8 cellular contexts compared by ENCODE assay signal in genomic region chr3:184260571-184261269, GRCh38. TPM values are rescaled to one million over a fixed set of nuclear protein-coding genes. Genes with fewer than 3 reads are reported as not detected.
DNase-seq lines count a peak whose midpoint lies in the region; ATAC-seq and TF ChIP-seq lines count a peak whose summit lies in the region.

No MANE protein-coding gene starts in this region.

- in situ Hi-C loops in ACHN (cut with HindIII; ENCODE audit: low pct_ligation_motif_present, low pct_unique_long_range_greater_than_20kb, low sequenced_read_pairs) = no loop called here

- no peaks in the 10 kb centered on the region for H3K9me3 ChIP-seq in CD8-positive, alpha-beta memory T cell (ENCODE audit: low read length)

- peaks cover 23% of the 10 kb centered on the region for H3K4me1 ChIP-seq in CD8-positive, alpha-beta memory T cell (ENCODE audit: insufficient read depth, low read length)

- no peak overlapping the region for H3K27ac ChIP-seq in CD8-positive, alpha-beta memory T cell (ENCODE audit: low read depth, low read length)

- no peak for DNase-seq in CD8-positive, alpha-beta memory T cell
- DNase-seq in astrocyte of the hippocampus (ENCODE audit: low read depth, low spot score) = peak; percentile 21
- DNase-seq in mesothelial cell of epicardium (ENCODE audit: low spot score in 2 of 2, unreplicated experiment in 2 of 2) = no peak
- DNase-seq in ACHN = no peak
- DNase-seq in NK-92 (lab: John Stamatoyannopoulos, UW; ENCODE audit: unreplicated experiment) = no peak

- ATAC-seq in GM18858 (IDR thresholded peaks at IDR 0.05; ENCODE audit: unreplicated experiment) (no peak), HG02840 (IDR thresholded peaks at IDR 0.05; ENCODE audit: low FRiP score, unreplicated experiment) (no peak)

- H3K36me3 ChIP-seq in CD8-positive, alpha-beta memory T cell (ENCODE audit: insufficient read depth, low read length) = no peaks in the 10 kb centered on the region

- peaks cover 17 to 26% of the 10 kb centered on the region in 2 donors for H3K27me3 Mint-ChIP-seq in CD8-positive, alpha-beta memory T cell
- H3K27me3 Mint-ChIP-seq in IgD-negative memory B cell = peaks cover 29% of the 10 kb centered on the region
- H3K27me3 Mint-ChIP-seq in mesothelial cell of epicardium (ENCODE audit: low read depth) = peaks cover 78% of the 10 kb centered on the region

- peaks cover 17 to 29% (median 18%) of the 10 kb centered on the region in 3 donors for H3K4me1 Mint-ChIP-seq in CD8-positive, alpha-beta memory T cell
- H3K4me1 Mint-ChIP-seq in IgD-negative memory B cell (peaks cover 8 to 13% (median 12%) of the 10 kb centered on the region in 3 donors), mesothelial cell of epicardium (peaks cover 15% of the 10 kb centered on the region)

- H3K27ac Mint-ChIP-seq in CD8-positive, alpha-beta memory T cell = peak overlapping the region; percentile 42 to 90 (median 69)
- H3K27ac Mint-ChIP-seq in IgD-negative memory B cell (peak overlapping the region in 1 of 3 donors; percentile 28), mesothelial cell of epicardium (no peak overlapping the region)

- no peak for TF ChIP-seq CTCF in mesothelial cell of epicardium (IDR thresholded peaks at IDR 0.05; ENCODE audit: unreplicated experiment)

- peaks cover 0 to 1% (median 0%) of the 10 kb centered on the region in 3 donors for H3K36me3 Mint-ChIP-seq in CD8-positive, alpha-beta memory T cell
- peaks cover 4% of the 10 kb centered on the region for H3K36me3 Mint-ChIP-seq in IgD-negative memory B cell
- peaks cover 14% of the 10 kb centered on the region for H3K36me3 Mint-ChIP-seq in mesothelial cell of epicardium

- H3K4me3 Mint-ChIP-seq in CD8-positive, alpha-beta memory T cell = peak overlapping the region; percentile 79 to 93 (median 90)
- H3K4me3 Mint-ChIP-seq in IgD-negative memory B cell (peak overlapping the region; percentile 68 to 94 (median 84)), mesothelial cell of epicardium (peak overlapping the region; percentile 65)

- peaks cover 20% of the 10 kb centered on the region for H3K27me3 ChIP-seq in CD8-positive, alpha-beta memory T cell (ENCODE audit: insufficient read depth, low read length, poor library complexity, severe bottlenecking)

- POLR2A ChIA-PET in CD8-positive, alpha-beta memory T cell (lab: Charles Lee) = interaction anchor here (0.6 kb wide), 1 partner anchor 26 kb away, joined by 7 read pairs; no protein-coding TSS in a partner anchor

- H3K4me3 ChIP-seq in CD8-positive, alpha-beta memory T cell (ENCODE audit: low read length) = peak overlapping the region; percentile 51

- CTCF ChIA-PET in CD8-positive, alpha-beta memory T cell (lab: Charles Lee) = interaction anchor here (1.0 to 3.0 kb wide), 4 partner anchors 8 to 33 kb away, joined by 3 to 13 read pairs (median 6); partner anchors contain the start of gene EEF1AKMT4

- H3K9me3 Mint-ChIP-seq in CD8-positive, alpha-beta memory T cell = no peaks in the 10 kb centered on the region
- H3K9me3 Mint-ChIP-seq in IgD-negative memory B cell (no peaks in the 10 kb centered on the region), mesothelial cell of epicardium (no peaks in the 10 kb centered on the region)

RNA-seq across cellular contexts. Expression of gene CAMK2N2, which starts 0.6 kb away (rescaled TPM):
- total RNA-seq in CD8-positive, alpha-beta memory T cell = under 1 TPM; 0.66 to 0.77 TPM
- polyA plus RNA-seq in CD8-positive, alpha-beta memory T cell = not detected
- not detected for polyA plus RNA-seq in IgD-negative memory B cell
- 0.16 TPM in 2 of 3 replicates, not detected in the other for total RNA-seq in mesothelial cell of epicardium

RNA-seq across cellular contexts. Expression of gene EEF1AKMT4, which starts 11.2 kb away (rescaled TPM):
- 10 to 100 TPM; 13.2 to 14.5 TPM for total RNA-seq in CD8-positive, alpha-beta memory T cell
- polyA plus RNA-seq in CD8-positive, alpha-beta memory T cell = 5.3 TPM
- polyA plus RNA-seq in IgD-negative memory B cell = 3.2 TPM
- total RNA-seq in mesothelial cell of epicardium = 3.8 to 4.9 TPM (median 4.2 TPM) in 3 replicates

RNA-seq across cellular contexts. Expression of gene ALG3, which starts 12.0 kb away (rescaled TPM):
- total RNA-seq in CD8-positive, alpha-beta memory T cell = 10 to 100 TPM; 59.4 to 61.4 TPM
- polyA plus RNA-seq in CD8-positive, alpha-beta memory T cell = 73.2 TPM
- polyA plus RNA-seq in IgD-negative memory B cell = 72.3 TPM
- 36.0 to 40.9 TPM (median 36.6 TPM) in 3 replicates for total RNA-seq in mesothelial cell of epicardium

RNA-seq across cellular contexts. Expression of gene ECE2, which starts 15.1 kb away (rescaled TPM):
- total RNA-seq in CD8-positive, alpha-beta memory T cell = not detected
- polyA plus RNA-seq in CD8-positive, alpha-beta memory T cell = not detected
- polyA plus RNA-seq in IgD-negative memory B cell = not detected
- total RNA-seq in mesothelial cell of epicardium = not detected in 3 replicates

RNA-seq across cellular contexts. Expression of gene VWA5B2, which starts 31.3 kb away (rescaled TPM):
- under 1 TPM in 1 of 2 experiments, not detected in 1; 0.11 TPM for total RNA-seq in CD8-positive, alpha-beta memory T cell
- polyA plus RNA-seq in CD8-positive, alpha-beta memory T cell = not detected
- 0.20 TPM for polyA plus RNA-seq in IgD-negative memory B cell
- 0.36 to 1.1 TPM (median 0.78 TPM) in 3 replicates for total RNA-seq in mesothelial cell of epicardium
